Comparison of ENCODE assay signal across 16 cellular contexts in genomic region chr20:19274412-19275015, GRCh38.
DNase-seq lines count a peak whose midpoint lies in the region; ATAC-seq and TF ChIP-seq lines count a peak whose summit lies in the region.
"Had no signal": no experiment of that assay in that cellular context is flagged by ENCODE, and none has a peak within 500 bp of the region (broad histone marks: within the 10 kb centered on the region; RNA-seq: fewer than 3 reads in every experiment).

No MANE protein-coding gene starts in this region.

- H3K27ac ChIP-seq in esophagus squamous epithelium (peak overlapping the region; percentile 9 to 68 (median 62)), lower lobe of right lung (peak overlapping the region; percentile 44), spleen (peak overlapping the region in 6 of 8 donors; percentile 29 to 79 (median 71))
- H3K27ac ChIP-seq: WERI-Rb-1 had no signal

- TF ChIP-seq CTCF in esophagus squamous epithelium (IDR thresholded peaks at IDR 0.05) (no peak), lower lobe of right lung (IDR thresholded peaks at IDR 0.05) (no peak), spleen (IDR thresholded peaks at IDR 0.05 in 8 of 11, conservative IDR thresholded peaks at IDR 0.05 in 3 of 11) (no peak)

- no peaks in the 10 kb centered on the region for H3K36me3 Mint-ChIP-seq in activated CD4-positive, alpha-beta memory T cell treated with anti-CD3 and anti-CD28 coated beads for 36 hours
- H3K36me3 Mint-ChIP-seq: natural killer cell, T-cell had no signal

- CTCF ChIA-PET in activated CD4-positive, alpha-beta memory T cell treated with anti-CD3 and anti-CD28 coated beads for 36 hours (lab: Charles Lee), result no interaction called here

- no peaks in the 10 kb centered on the region for H3K27me3 Mint-ChIP-seq in activated CD4-positive, alpha-beta memory T cell treated with anti-CD3 and anti-CD28 coated beads for 36 hours
- H3K27me3 Mint-ChIP-seq: dendritic cell treated with granulocyte-macrophage colony-stimulating factor and Interleukin-4, amounts not matched to agents 40 ng/mL and 50 ng/mL, for 4 days had no signal

- H3K9me3 Mint-ChIP-seq in activated CD4-positive, alpha-beta memory T cell treated with anti-CD3 and anti-CD28 coated beads for 36 hours, result no peaks in the 10 kb centered on the region
- H3K9me3 Mint-ChIP-seq: dendritic cell treated with granulocyte-macrophage colony-stimulating factor and Interleukin-4, amounts not matched to agents 40 ng/mL and 50 ng/mL, for 4 days; natural killer cell; T-cell had no signal

- DNase-seq in NCI-H510A (lab: John Stamatoyannopoulos, UW) (peak; percentile 42), esophagus squamous epithelium (lab: John Stamatoyannopoulos, UW) (no peak), lower lobe of right lung (no peak), spleen (no peak), SKM-1 (lab: John Stamatoyannopoulos, UW; ENCODE audit: unreplicated experiment) (no peak)
- no peak for DNase-seq in activated CD4-positive, alpha-beta memory T cell treated with anti-CD3 and anti-CD28 coated beads for 36 hours
- DNase-seq: activated gamma-delta T cell, HCEC 1CT, natural killer cell, NCI-H82, T-cell, WERI-Rb-1 had no signal

- H3K4me3 Mint-ChIP-seq in activated CD4-positive, alpha-beta memory T cell treated with anti-CD3 and anti-CD28 coated beads for 36 hours, result no peak overlapping the region
- H3K4me3 Mint-ChIP-seq: dendritic cell treated with granulocyte-macrophage colony-stimulating factor and Interleukin-4, amounts not matched to agents 40 ng/mL and 50 ng/mL, for 4 days; natural killer cell; T-cell had no signal

- intact Hi-C loops in esophagus squamous epithelium (cut with DNase I), result no loop called here
- intact Hi-C loops in lower lobe of right lung (cut with DNase I), result no loop called here
- intact Hi-C loops in spleen (cut with DNase I; ENCODE audit: low total_unique reads), result no loop called here
- intact Hi-C loops in activated CD4-positive, alpha-beta memory T cell treated with anti-CD3 and anti-CD28 coated beads for 36 hours (cut with micrococcal nuclease), result no loop called here

- H3K4me1 ChIP-seq in esophagus squamous epithelium (peaks cover 12 to 21% (median 18%) of the 10 kb centered on the region in 3 donors), lower lobe of right lung (peaks cover 19% of the 10 kb centered on the region), spleen (peaks cover 0 to 25% (median 4%) of the 10 kb centered on the region in 6 donors)

- H3K9me3 ChIP-seq in esophagus squamous epithelium (no peaks in the 10 kb centered on the region), lower lobe of right lung (no peaks in the 10 kb centered on the region), spleen (no peaks in the 10 kb centered on the region)
- H3K9me3 ChIP-seq: esophagus muscularis mucosa had no signal

- H3K4me3 ChIP-seq in esophagus squamous epithelium (no peak overlapping the region), lower lobe of right lung (no peak overlapping the region), spleen (no peak overlapping the region)
- H3K4me3 ChIP-seq: esophagus muscularis mucosa had no signal

- peak; percentile 28 to 54 for ATAC-seq in lower lobe of right lung
- no peak for ATAC-seq in GM21576 (IDR thresholded peaks at IDR 0.05; ENCODE audit: unreplicated experiment)
- no peak for ATAC-seq in HG02759 (IDR thresholded peaks at IDR 0.05; ENCODE audit: unreplicated experiment)
- ATAC-seq: natural killer cell, T-cell had no signal

- no peak for TF ChIP-seq POLR2A in esophagus squamous epithelium (IDR thresholded peaks at IDR 0.05)
- no peak for TF ChIP-seq POLR2A in spleen (IDR thresholded peaks at IDR 0.05)

- H3K27me3 ChIP-seq in esophagus squamous epithelium, result no peaks in the 10 kb centered on the region
- H3K27me3 ChIP-seq in lower lobe of right lung (ENCODE audit: low read depth), result no peaks in the 10 kb centered on the region
- H3K27me3 ChIP-seq in spleen (replicated peaks in 1 of 7), result peaks cover 0 to 4% (median 0%) of the 10 kb centered on the region in 7 donors
- H3K27me3 ChIP-seq: esophagus muscularis mucosa had no signal

- no peak overlapping the region for H3K27ac Mint-ChIP-seq in activated CD4-positive, alpha-beta memory T cell treated with anti-CD3 and anti-CD28 coated beads for 36 hours
- H3K27ac Mint-ChIP-seq: dendritic cell treated with granulocyte-macrophage colony-stimulating factor and Interleukin-4, amounts not matched to agents 40 ng/mL and 50 ng/mL, for 4 days; natural killer cell; T-cell had no signal

- 48 to 64% methylated on average over 4 of the region's 8 CpGs for whole genome bisulfite sequencing in esophagus squamous epithelium, 2 donors
- 39 to 70% (median 66%) methylated on average over 8 of the region's 8 CpGs for WGBS in spleen, 5 donors

- POLR2A ChIA-PET in activated CD4-positive, alpha-beta memory T cell treated with anti-CD3 and anti-CD28 coated beads for 36 hours (lab: Charles Lee), result no interaction called here

- H3K36me3 ChIP-seq in esophagus squamous epithelium (no peaks in the 10 kb centered on the region), lower lobe of right lung (no peaks in the 10 kb centered on the region), spleen (no peaks in the 10 kb centered on the region)
- H3K36me3 ChIP-seq: esophagus muscularis mucosa, WERI-Rb-1 had no signal

- H3K4me1 Mint-ChIP-seq in activated CD4-positive, alpha-beta memory T cell treated with anti-CD3 and anti-CD28 coated beads for 36 hours (ENCODE audit: low read depth), result no peaks in the 10 kb centered on the region
- H3K4me1 Mint-ChIP-seq: natural killer cell, T-cell had no signal

Comparison
In these comparisons a context has a peak if more than half of its experiments do, and no peak if none do; other contexts are left out.
1. ATAC-seq: peak in lower lobe of right lung (2 of 2); none in GM21576 (single experiment) and HG02759 (single experiment).
2. Peak in every context shown above with its lines, with median percentiles within 50 percentile points of each other: H3K27ac ChIP-seq.